ENCODE assay signal across 17 cellular contexts in genomic region chr19:16200776-16201391, GRCh38. TPM values are rescaled to one million over a fixed set of nuclear protein-coding genes. Genes with fewer than 3 reads are reported as not detected.
DNase-seq lines count a peak whose midpoint lies in the region; ATAC-seq and TF ChIP-seq lines count a peak whose summit lies in the region.
"Had no signal": no experiment of that assay in that cellular context is flagged by ENCODE, and none has a peak within 500 bp of the region (broad histone marks: within the 10 kb centered on the region; RNA-seq: fewer than 3 reads in every experiment).

No MANE protein-coding gene starts in this region.

- no peak overlapping the region for H3T11ph ChIP-seq in H9 (ENCODE audit: low read length)

- H3K23ac ChIP-seq in H9 (ENCODE audit: insufficient read length, low read depth, low read length), result no peak overlapping the region

- DNase-seq in CD14-positive monocyte (ENCODE audit: low spot score) (peak; percentile 3), H9 (no peak), adipocyte (ENCODE audit: low read depth) (no peak), nephron progenitor cell (no peak), UCSD-AML1 (lab: John Stamatoyannopoulos, UW; ENCODE audit: unreplicated experiment) (no peak)
- DNase-seq in stimulated activated naive CD4-positive, alpha-beta T cell (lab: John Stamatoyannopoulos, UW), result no peak
- DNase-seq: activated gamma-delta T cell treated with Interleukin-2 at 50 U/mL for 16 hours, islet precursor cell, NCI-H1417 treated with DMSO at 0.1 percent for 48 hours, NCI-H446 treated with DMSO at 0.1 percent for 48 hours, trophoblast cell had no signal

- no peak overlapping the region for H4K5ac ChIP-seq in H9 (ENCODE audit: insufficient read length, low read depth, low read length)

- TF ChIP-seq CTCF in CD14-positive monocyte (IDR thresholded peaks at IDR 0.05) (no peak), H9 (conservative IDR thresholded peaks at IDR 0.05) (no peak), nephron progenitor cell (IDR thresholded peaks at IDR 0.05) (no peak)

- H3K9me3 ChIP-seq in H9 (ENCODE audit: control insufficient read depth, low read depth, low read length), result no peaks in the 10 kb centered on the region
- no peaks in the 10 kb centered on the region for H3K9me3 ChIP-seq in adipocyte (ENCODE audit: control insufficient read depth, low read length)

- no peaks in the 10 kb centered on the region for H3K27me3 Mint-ChIP-seq in CD14-positive monocyte (ENCODE audit: low read depth in 3 of 3)
- H3K27me3 Mint-ChIP-seq in H9 (ENCODE audit: low read depth), result no peaks in the 10 kb centered on the region
- no peaks in the 10 kb centered on the region for H3K27me3 Mint-ChIP-seq in nephron progenitor cell (ENCODE audit: low read depth, poor library complexity)

- H2BK15ac ChIP-seq in H9 (ENCODE audit: low read depth, low read length), result no peak overlapping the region

- no peaks in the 10 kb centered on the region for H3K27me3 ChIP-seq in H9 (ENCODE audit: insufficient read depth, low read length)
- no peaks in the 10 kb centered on the region for H3K27me3 ChIP-seq in adipocyte (replicated peaks; ENCODE audit: control insufficient read depth, insufficient read depth, low read length)

- no peak overlapping the region for H2AK5ac ChIP-seq in H9 (ENCODE audit: insufficient read length, low read length)

- H4K20me1 ChIP-seq in H9 (ENCODE audit: control insufficient read depth, insufficient read depth, insufficient read length), result no peaks in the 10 kb centered on the region

- no peaks in the 10 kb centered on the region for H3K9me3 Mint-ChIP-seq in CD14-positive monocyte
- H3K9me3 Mint-ChIP-seq in H9, result no peaks in the 10 kb centered on the region
- no peaks in the 10 kb centered on the region for H3K9me3 Mint-ChIP-seq in nephron progenitor cell

- no peak overlapping the region for H3K4me2 ChIP-seq in H9 (ENCODE audit: insufficient read depth, insufficient read length, low read length)

- intact Hi-C loops in CD14-positive monocyte (cut with micrococcal nuclease), result no loop called here

- no peak overlapping the region for H2BK12ac ChIP-seq in H9 (ENCODE audit: insufficient read length, low read depth, low read length)

- no peaks in the 10 kb centered on the region for H3K79me2 ChIP-seq in H9 (ENCODE audit: insufficient read depth, low read length)

- no peak overlapping the region for H3K18ac ChIP-seq in H9 (ENCODE audit: insufficient read length, low read depth, low read length)

- H3K4me1 ChIP-seq in H9 (ENCODE audit: insufficient read depth, low read length), result no peaks in the 10 kb centered on the region; the same call in 1 of the 2 replicates
- peaks cover 68% of the 10 kb centered on the region for H3K4me1 ChIP-seq in adipocyte (ENCODE audit: control insufficient read depth, insufficient read depth, low read length)

- H2BK5ac ChIP-seq in H9 (ENCODE audit: insufficient read length, low read length), result no peak overlapping the region

- no peak overlapping the region for H3K56ac ChIP-seq in H9 (ENCODE audit: insufficient read length, low read depth, low read length)

- H3K27ac Mint-ChIP-seq in CD14-positive monocyte, result peak overlapping the region in 5 of 7 donors; percentile 33 to 79 (median 59)
- peak overlapping the region in 2 of 3 experiments; percentile 63 to 81; a peak in 4 of 7 replicates for H3K27ac Mint-ChIP-seq in H9
- peak overlapping the region; percentile 80 for H3K27ac Mint-ChIP-seq in nephron progenitor cell

- H3K4me3 Mint-ChIP-seq in CD14-positive monocyte (no peak overlapping the region), H9 (no peak overlapping the region), nephron progenitor cell (no peak overlapping the region)

- H3K4me1 Mint-ChIP-seq in CD14-positive monocyte (peaks cover 34% of the 10 kb centered on the region), H9 (peaks cover 10% of the 10 kb centered on the region in 2 experiments), nephron progenitor cell (peaks cover 28% of the 10 kb centered on the region)

- H2AFZ ChIP-seq in H9 (ENCODE audit: low read length), result no peak overlapping the region
- H2AFZ ChIP-seq: GM23248 had no signal

- peaks cover 2% of the 10 kb centered on the region for H3K23me2 ChIP-seq in H9 (ENCODE audit: insufficient read length, low read depth, low read length, poor library complexity, severe bottlenecking)

- H3K27ac ChIP-seq in H9 (ENCODE audit: insufficient read length, low read depth, low read length), result no peak overlapping the region
- H3K27ac ChIP-seq: epithelial cell of prostate, GM23248 had no signal

- ATAC-seq in HG03139 (IDR thresholded peaks at IDR 0.05; ENCODE audit: unreplicated experiment) (no peak), HG03432 (IDR thresholded peaks at IDR 0.05; ENCODE audit: unreplicated experiment) (no peak)

- peaks cover 47 to 59% of the 10 kb centered on the region in 2 donors for H3K36me3 Mint-ChIP-seq in CD14-positive monocyte
- H3K36me3 Mint-ChIP-seq in H9 (ENCODE audit: insufficient read depth in 1 of 3, low read depth in 3 of 3), result peaks cover 2 to 9% (median 8%) of the 10 kb centered on the region in 3 experiments; a peak in 2 of 7 replicates
- H3K36me3 Mint-ChIP-seq in nephron progenitor cell (ENCODE audit: low read depth), result peaks cover 10% of the 10 kb centered on the region

- no peak overlapping the region for H2BK120ac ChIP-seq in H9 (ENCODE audit: low read depth, low read length, poor library complexity, severe bottlenecking)

- H3K4ac ChIP-seq in H9 (ENCODE audit: low read depth, low read length), result no peak overlapping the region

- H3K14ac ChIP-seq in H9 (ENCODE audit: insufficient read depth, low read length), result no peak overlapping the region

- no peak overlapping the region for H2BK20ac ChIP-seq in H9 (ENCODE audit: low read depth, low read length, poor library complexity, severe bottlenecking)

- no peaks in the 10 kb centered on the region for H3K79me1 ChIP-seq in H9 (ENCODE audit: insufficient read depth, low read depth, low read length, poor library complexity, severe bottlenecking)

- no peak overlapping the region for H3K4me3 ChIP-seq in adipocyte (ENCODE audit: low read length)
- H3K4me3 ChIP-seq: GM23248 had no signal

- no peak overlapping the region for H4K91ac ChIP-seq in H9 (ENCODE audit: insufficient read length, low read depth, low read length)

- no peak overlapping the region for H4K8ac ChIP-seq in H9 (replicated peaks; ENCODE audit: insufficient read length, low read depth, low read length)

- H3K36me3 ChIP-seq in adipocyte (ENCODE audit: control insufficient read depth, insufficient read depth, low read length, severe bottlenecking), result peaks cover 38% of the 10 kb centered on the region

- WGBS in H9 (ENCODE audit: extremely low coverage, insufficient read length, low lambda C conversion rate), result no CpG with 5 or more reads among the region's 9 CpGs

- H3K9ac ChIP-seq in H9 (ENCODE audit: extremely low read depth, insufficient read length, low read length) (no peak overlapping the region), adipocyte (ENCODE audit: low read length) (peak overlapping the region; percentile 28)
- H3K9ac ChIP-seq: GM23248 had no signal

RNA-seq across cellular contexts. Expression of gene AP1M1, which starts 3.2 kb away (rescaled TPM):
- 100 to 1,000 TPM; 133 to 134 TPM for polyA plus RNA-seq in CD14-positive monocyte
- 30.3 and 37.6 TPM in 2 replicates for total RNA-seq in H9 (2021)

RNA-seq across cellular contexts. Expression of gene FAM32A, which starts 15.7 kb away (rescaled TPM):
- 100 to 1,000 TPM; 219 to 245 TPM for polyA plus RNA-seq in CD14-positive monocyte
- total RNA-seq in H9 (2021), result 90.4 and 91.9 TPM in 2 replicates

RNA-seq across cellular contexts. Expression of gene CIB3, which starts 27.6 kb away (rescaled TPM):
- polyA plus RNA-seq in CD14-positive monocyte, result not detected
- not detected in 2 replicates for total RNA-seq in H9 (2021)
- total RNA-seq: glomerular endothelial cell, GM23248, mononuclear cell had no signal
- polyA plus RNA-seq: GM23248 had no signal

RNA-seq across cellular contexts. Expression of gene HSH2D, which starts 57.4 kb away (rescaled TPM):
- 10 to 100 TPM; 13.8 to 16.7 TPM for polyA plus RNA-seq in CD14-positive monocyte
- total RNA-seq in H9 (2021), result 1.8 and 2.3 TPM in 2 replicates
- total RNA-seq: glomerular endothelial cell, GM23248 had no signal
- polyA plus RNA-seq: GM23248 had no signal
